In the genomic region with DNA sequence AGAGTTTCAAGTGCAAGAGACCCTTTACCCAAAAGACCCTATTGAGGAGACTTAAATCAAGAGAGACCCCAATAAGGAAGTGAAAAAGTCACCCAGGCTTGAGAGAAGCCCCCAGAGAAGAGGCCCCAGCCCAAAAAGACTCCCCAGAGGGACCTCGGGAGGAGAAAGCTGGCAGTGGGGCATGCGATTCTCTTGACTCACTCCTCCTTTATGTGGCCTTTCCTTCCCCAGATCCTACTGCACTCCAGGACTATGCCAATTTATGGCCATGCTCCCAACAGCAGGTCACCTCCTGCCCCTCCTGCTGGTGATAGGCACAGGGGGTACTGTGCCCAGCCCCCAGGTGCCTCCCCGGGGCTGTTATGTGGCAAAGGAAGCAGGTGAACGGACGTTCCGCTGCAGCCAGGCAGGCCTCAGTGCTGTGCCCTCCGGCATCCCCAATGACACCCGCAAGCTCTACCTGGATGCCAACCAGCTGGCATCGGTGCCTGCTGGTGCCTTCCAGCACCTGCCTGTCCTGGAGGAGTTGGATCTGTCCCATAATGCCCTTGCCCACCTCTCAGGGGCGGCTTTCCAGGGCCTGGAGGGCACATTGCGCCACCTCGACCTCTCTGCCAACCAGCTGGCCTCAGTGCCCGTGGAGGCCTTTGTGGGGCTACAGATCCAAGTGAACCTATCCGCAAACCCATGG, we compare ENCODE assay signal across 24 cellular contexts. TPM values are rescaled to one million over a fixed set of nuclear protein-coding genes. Genes with fewer than 3 reads are reported as not detected.
DNase-seq lines count a peak whose midpoint lies in the region; ATAC-seq, FAIRE-seq and TF ChIP-seq lines count a peak whose summit lies in the region.
"Had no signal": no experiment of that assay in that cellular context is flagged by ENCODE, and none has a peak within 500 bp of the region (broad histone marks: within the 10 kb centered on the region; RNA-seq: fewer than 3 reads in every experiment).

No MANE protein-coding gene starts in this region.

- H3K4me3 ChIP-seq in psoas muscle = no peak overlapping the region
- H3K4me3 ChIP-seq: GM23248, HAP-1 had no signal

- H3K4me1 ChIP-seq in psoas muscle = no peaks in the 10 kb centered on the region
- H3K4me1 ChIP-seq: Caco-2, HAP-1 had no signal

- WGBS in psoas muscle, 3 donors = 44 to 58% (median 53%) methylated on average over 14 of the region's 14 CpGs

- H3K27me3 ChIP-seq in psoas muscle (ENCODE audit: insufficient read depth in 3 of 3, low read length in 2 of 3) = no peaks in the 10 kb centered on the region

- no peak for TF ChIP-seq CTCF in psoas muscle (IDR thresholded peaks at IDR 0.05)

- H3K36me3 ChIP-seq in psoas muscle (ENCODE audit: insufficient read depth in 1 of 2, low read depth in 1 of 2) = no peaks in the 10 kb centered on the region
- H3K36me3 ChIP-seq: HAP-1 had no signal

- FAIRE-seq in HTR-8/SVneo (lab: Jason Lieb, UNC) = no peak

- peak; percentile 92 for ATAC-seq in left lobe of liver
- peak; percentile 65 to 80 (median 74) for ATAC-seq in psoas muscle
- ATAC-seq: SK-N-SH treated with all-trans-retinoic acid at 6 μM for 48 hours had no signal

- intact Hi-C loops in psoas muscle (cut with DNase I) = no loop called here

- H3K27ac ChIP-seq in psoas muscle = peak overlapping the region; percentile 10
- H3K27ac ChIP-seq: 22Rv1, GM23248 had no signal

- no peaks in the 10 kb centered on the region for H3K9me3 ChIP-seq in psoas muscle
- H3K9me3 ChIP-seq: Caco-2, HAP-1 had no signal

- peak; percentile 40 for DNase-seq in NCI-H2196 (lab: John Stamatoyannopoulos, UW; ENCODE audit: unreplicated experiment)
- no peak for DNase-seq in NCI-H2196 treated with DMSO at 0.1 percent for 48 hours (lab: John Stamatoyannopoulos, UW; ENCODE audit: unreplicated experiment)
- peak; percentile 51 for DNase-seq in NCI-H2029 (lab: John Stamatoyannopoulos, UW)
- DNase-seq in left lobe of liver (ENCODE audit: low spot score) = peak; percentile 98
- DNase-seq in psoas muscle = peak in 1 of 2 donors; percentile 65
- DNase-seq in foreskin melanocyte = no peak
- no peak for DNase-seq in SKM-1 treated with dmso at 0.1 percent for 144 hours (lab: John Stamatoyannopoulos, UW; ENCODE audit: unreplicated experiment)
- no peak for DNase-seq in HTR-8/SVneo (ENCODE audit: insufficient read length, low spot score)
- DNase-seq: Caco-2; CD4-positive, alpha-beta T cell; DMS153; GF-D8; GM23248; KBM-7; NCI-H1694 treated with DMSO at 0.1 percent for 48 hours; NCI-H345; NCI-H526; SHP77 treated with DMSO at 0.1 percent for 48 hours had no signal

RNA-seq across cellular contexts. Expression of gene LRRC3C, which starts 16.3 kb away (rescaled TPM):
- not detected for total RNA-seq in left lobe of liver
- not detected for total RNA-seq in psoas muscle
- under 1 TPM in 1 of 3 donors, not detected in 2; 0.04 TPM for polyA plus RNA-seq in psoas muscle
- total RNA-seq: B cell; Caco-2; CD4-positive, alpha-beta T cell; Daoy; GM23248 had no signal
- polyA plus RNA-seq: AG04450, GM23248 had no signal

RNA-seq across cellular contexts. Expression of gene ORMDL3, which starts 16.4 kb away (rescaled TPM):
- total RNA-seq in left lobe of liver = 159 TPM
- 10 to 100 TPM; 16.9 to 25.1 (median 22.0) TPM for total RNA-seq in psoas muscle
- polyA plus RNA-seq in psoas muscle = 10 to 100 TPM; 18.7 to 66.9 (median 23.6) TPM

RNA-seq across cellular contexts. Expression of gene GSDMA, which starts 19.0 kb away (rescaled TPM):
- total RNA-seq in left lobe of liver (not detected), psoas muscle (under 1 TPM in 2 of 4 donors, not detected in 2; 0.24 to 0.32 TPM)
- polyA plus RNA-seq in psoas muscle = under 1 TPM in 2 of 3 donors, not detected in 1; 0.03 to 0.06 TPM
- total RNA-seq: B cell, Caco-2, Daoy, GM23248 had no signal
- polyA plus RNA-seq: AG04450 had no signal

RNA-seq across cellular contexts. Expression of gene GSDMB, which starts 25.4 kb away (rescaled TPM):
- 32.2 TPM for total RNA-seq in left lobe of liver
- 1 to 10 TPM in 1 of 4 donors, under 1 TPM in 3; 0.54 to 3.6 (median 0.93) TPM for total RNA-seq in psoas muscle
- 1 to 10 TPM in 1 of 3 donors, under 1 TPM in 2; 0.77 to 1.1 (median 1.00) TPM for polyA plus RNA-seq in psoas muscle

RNA-seq across cellular contexts. Expression of gene PSMD3, which starts 36.8 kb away (rescaled TPM):
- 52.4 TPM for total RNA-seq in left lobe of liver
- total RNA-seq in psoas muscle = 100 to 1,000 TPM; 137 to 253 (median 220) TPM
- 100 to 1,000 TPM; 168 to 392 (median 234) TPM for polyA plus RNA-seq in psoas muscle

Comparison
In these comparisons a context has a peak if more than half of its experiments do, and no peak if none do; other contexts are left out.
1. DNase-seq: peak in NCI-H2196 (single experiment), NCI-H2029 (single experiment) and left lobe of liver (single experiment); none in NCI-H2196 treated with DMSO at 0.1 percent for 48 hours (single experiment), foreskin melanocyte (single experiment), SKM-1 treated with dmso at 0.1 percent for 144 hours (single experiment) and HTR-8/SVneo (single experiment).